ENCODE assay signal across 8 cellular contexts in genomic region chr2:36357506-36358316, GRCh38. TPM values are rescaled to one million over a fixed set of nuclear protein-coding genes. Genes with fewer than 3 reads are reported as not detected.
A peak's percentile ranks its signal among the peaks of the same experiment; 100 is the strongest.
DNase-seq lines count a peak whose midpoint lies in the region; ATAC-seq and TF ChIP-seq lines count a peak whose summit lies in the region.

No MANE protein-coding gene starts in this region.

- no peak overlapping the region for H3K9ac ChIP-seq in neural progenitor cell

- H3K9me3 ChIP-seq in DOHH2 (ENCODE audit: control insufficient read depth, insufficient read depth, low read length) (no peaks in the 10 kb centered on the region), neural progenitor cell (ENCODE audit: low read depth) (no peaks in the 10 kb centered on the region)

- peak overlapping the region; percentile 97 for H3K4me3 ChIP-seq in DOHH2 (ENCODE audit: low read length)
- H3K4me3 ChIP-seq in foreskin fibroblast (ENCODE audit: low read depth in 1 of 2, low read length in 2 of 2): peak overlapping the region; percentile 88 to 89
- peak overlapping the region; percentile 75 for H3K4me3 ChIP-seq in neural progenitor cell

- ATAC-seq in GM21390 (IDR thresholded peaks at IDR 0.05; ENCODE audit: unreplicated experiment): peak; percentile 26
- peak; percentile 38 for ATAC-seq in activated T-helper 17 cell treated with anti-CD3 and anti-CD28 coated beads, Interleukin-2, amount 50 U/mL, for 72 hours (replicated peaks)

- peaks cover 34% of the 10 kb centered on the region for H3F3A ChIP-seq in DOHH2 (ENCODE audit: control insufficient read depth, insufficient read depth)
- H3F3A ChIP-seq in neural progenitor cell (ENCODE audit: low read depth): peaks cover 24% of the 10 kb centered on the region

- peaks cover 61% of the 10 kb centered on the region for H3K79me2 ChIP-seq in DOHH2 (ENCODE audit: control insufficient read depth, low read length)
- H3K79me2 ChIP-seq in neural progenitor cell (ENCODE audit: low read depth): peaks cover 60% of the 10 kb centered on the region

- H3K27ac ChIP-seq in DOHH2 (ENCODE audit: low read depth, low read length): peak overlapping the region; percentile 96
- H3K27ac ChIP-seq in neural progenitor cell: no peak overlapping the region

- H3K36me3 ChIP-seq in DOHH2 (ENCODE audit: control insufficient read depth, low read length): peaks cover 36% of the 10 kb centered on the region
- no peaks in the 10 kb centered on the region for H3K36me3 ChIP-seq in neural progenitor cell

- peak overlapping the region; percentile 97 for H3K4me2 ChIP-seq in DOHH2 (ENCODE audit: low read length)
- peak overlapping the region; percentile 87 for H3K4me2 ChIP-seq in neural progenitor cell

- in situ Hi-C loops in KBM-7 (cut with MboI; ENCODE audit: low pct_unique_long_range_greater_than_20kb, low sequenced_read_pairs): loop anchor here (25.0 kb wide), 2 partner anchors 305 to 430 kb away; no protein-coding TSS in a partner anchor

- H4K20me1 ChIP-seq in DOHH2 (ENCODE audit: control insufficient read depth, insufficient read depth, low read depth, low read length): peaks cover 43% of the 10 kb centered on the region
- peaks cover 40% of the 10 kb centered on the region for H4K20me1 ChIP-seq in neural progenitor cell (ENCODE audit: low read depth)

- TF ChIP-seq CTCF in DOHH2 (IDR thresholded peaks at IDR 0.05; ENCODE audit: low read depth, low read length, poor library complexity, severe bottlenecking) (peak; percentile 59), foreskin fibroblast (IDR thresholded peaks at IDR 0.05; ENCODE audit: low read depth, low read length) (peak; percentile 53), neural progenitor cell (IDR thresholded peaks at IDR 0.05) (peak; percentile 50)

- peaks cover 17% of the 10 kb centered on the region for H3K4me1 Mint-ChIP-seq in activated T-helper 17 cell treated with anti-CD3 and anti-CD28 coated beads, Interleukin-2, amount 50 U/mL, for 72 hours
- peaks cover 60% of the 10 kb centered on the region for H3K4me1 Mint-ChIP-seq in neural progenitor cell

- peak overlapping the region; percentile 92 for H3K4me3 Mint-ChIP-seq in activated T-helper 17 cell treated with anti-CD3 and anti-CD28 coated beads, Interleukin-2, amount 50 U/mL, for 72 hours
- H3K4me3 Mint-ChIP-seq in neural progenitor cell: peak overlapping the region; percentile 100

- DNase-seq in KBM-7 (peak; percentile 57), foreskin fibroblast (peak; percentile 83 to 94), neural progenitor cell (ENCODE audit: low spot score) (peak; percentile 75), GOT3 (lab: John Stamatoyannopoulos, UW) (no peak), SHP77 treated with DMSO at 0.1 percent for 48 hours (lab: John Stamatoyannopoulos, UW) (no peak)

- no peaks in the 10 kb centered on the region for H3K27me3 ChIP-seq in DOHH2 (ENCODE audit: control insufficient read depth, low read length)
- peaks cover 21% of the 10 kb centered on the region for H3K27me3 ChIP-seq in neural progenitor cell

- peaks cover 77% of the 10 kb centered on the region for H3K4me1 ChIP-seq in DOHH2 (ENCODE audit: control insufficient read depth, low read length)
- peaks cover 38% of the 10 kb centered on the region for H3K4me1 ChIP-seq in neural progenitor cell

- H3K9me3 Mint-ChIP-seq in activated T-helper 17 cell treated with anti-CD3 and anti-CD28 coated beads, Interleukin-2, amount 50 U/mL, for 72 hours: no peaks in the 10 kb centered on the region
- H3K9me3 Mint-ChIP-seq in neural progenitor cell: no peaks in the 10 kb centered on the region

- H3K9me2 ChIP-seq in DOHH2 (replicated peaks; ENCODE audit: control insufficient read depth, low read length): no peaks in the 10 kb centered on the region

- peak overlapping the region; percentile 86 for H3K27ac Mint-ChIP-seq in activated T-helper 17 cell treated with anti-CD3 and anti-CD28 coated beads, Interleukin-2, amount 50 U/mL, for 72 hours
- H3K27ac Mint-ChIP-seq in neural progenitor cell: peak overlapping the region; percentile 92

- H3K27me3 Mint-ChIP-seq in activated T-helper 17 cell treated with anti-CD3 and anti-CD28 coated beads, Interleukin-2, amount 50 U/mL, for 72 hours: peaks cover 34% of the 10 kb centered on the region
- peaks cover 6% of the 10 kb centered on the region for H3K27me3 Mint-ChIP-seq in neural progenitor cell (ENCODE audit: insufficient read depth, low read depth)

- no peak overlapping the region for H2AFZ ChIP-seq in neural progenitor cell (replicated peaks)

- H3K36me3 Mint-ChIP-seq in activated T-helper 17 cell treated with anti-CD3 and anti-CD28 coated beads, Interleukin-2, amount 50 U/mL, for 72 hours (ENCODE audit: low read depth): peaks cover 13% of the 10 kb centered on the region
- H3K36me3 Mint-ChIP-seq in neural progenitor cell: no peaks in the 10 kb centered on the region

RNA-seq across cellular contexts. Expression of gene CRIM1, which starts 2.1 kb away (rescaled TPM):
- total RNA-seq in activated T-helper 17 cell treated with anti-CD3 and anti-CD28 coated beads, Interleukin-2, amount 50 U/mL, for 72 hours: 10 to 100 TPM in 1 of 2 donors, 1 to 10 TPM in 1; 2.2 to 15.5 TPM
- total RNA-seq in neural progenitor cell (ENCODE audit: low replicate concordance): 4.9 and 10.2 TPM in 2 replicates

Comparison
In these comparisons a context has a peak if more than half of its experiments do, and no peak if none do; other contexts are left out.
1. DNase-seq: peak in KBM-7 (single experiment), foreskin fibroblast (2 of 2) and neural progenitor cell (single experiment); none in GOT3 (single experiment) and SHP77 treated with DMSO at 0.1 percent for 48 hours (single experiment).
2. Peak in every context shown above with its lines, with median percentiles within 50 percentile points of each other: H3K4me3 ChIP-seq and CTCF ChIP-seq.